In genomic region chr3:183949690-183950089, GRCh38 we compare ENCODE assay signal across 37 cellular contexts.
"Had no signal": no experiment of that assay in that cellular context is flagged by ENCODE, and none has a peak within 500 bp of the region (broad histone marks: within the 10 kb centered on the region; RNA-seq: fewer than 3 reads in every experiment).

No MANE protein-coding gene starts in this region.

- H3K4me1 ChIP-seq: ascending aorta had no signal

- H3K27ac Mint-ChIP-seq: activated CD4-positive, alpha-beta memory T cell treated with anti-CD3 and anti-CD28 coated beads, Interleukin-2, amount 10 ng/mL, durations not matched to agents 7 days and 5 days; activated CD4-positive, alpha-beta T cell treated with anti-CD3 and anti-CD28 coated beads for 36 hours; activated CD4-positive, alpha-beta T cell treated with anti-CD3 and anti-CD28 coated beads, Interleukin-2, amount 10 ng/mL, durations not matched to agents 7 days and 5 days; activated CD8-positive, alpha-beta memory T cell treated with anti-CD3 and anti-CD28 coated beads, Interleukin-2, amount 10 ng/mL, durations not matched to agents 7 days and 5 days; activated CD8-positive, alpha-beta T cell treated with anti-CD3 and anti-CD28 coated beads, Interleukin-2, amount 10 ng/mL, durations not matched to agents 7 days and 5 days; activated naive CD4-positive, alpha-beta T cell treated with anti-CD3 and anti-CD28 coated beads, Interleukin-2, amount 10 ng/mL, durations not matched to agents 7 days and 5 days; activated naive CD4-positive, alpha-beta T cell treated with anti-CD3 and anti-CD28 coated beads, Interleukin-2, amount 50 U/mL, for 24 hours; activated naive CD8-positive, alpha-beta T cell; activated naive CD8-positive, alpha-beta T cell treated with anti-CD3 and anti-CD28 coated beads, Interleukin-2, amount 10 ng/mL, durations not matched to agents 7 days and 5 days; activated naive CD8-positive, alpha-beta T cell treated with anti-CD3 and anti-CD28 coated beads, Interleukin-2, amount 50 U/mL, for 24 hours; activated T-cell treated with anti-CD3 and anti-CD28 coated beads, Interleukin-2, amount 50 U/mL, for 24 hours; activated T-helper 2 cell treated with anti-CD3 and anti-CD28 coated beads, Interferon-gamma antibody, Interleukin-2, Interleukin-4, amounts not matched to agents 10 μg/mL and 5 μg/mL and 100 μg/mL, durations not matched to agents 14 hours and 24 hours and 36 hours; brain; T-helper 1 cell treated with Interleukin-12 subunit alpha and Interleukin-12 subunit beta and Interleukin-4 antibody, amounts not matched to agents 30 μg/mL and 1 μg/mL, for 36 hours; T-helper 2 cell treated with Interferon-gamma antibody and Interleukin-4, amounts not matched to agents 5 μg/mL and 100 μg/mL, for 36 hours; WTC11 had no signal

- H3K27me3 ChIP-seq: ascending aorta, cardiac muscle cell had no signal

- H3K27me3 Mint-ChIP-seq: activated CD4-positive, alpha-beta memory T cell treated with anti-CD3 and anti-CD28 coated beads, Interleukin-2, amount 10 ng/mL, durations not matched to agents 7 days and 5 days; activated CD4-positive, alpha-beta T cell treated with anti-CD3 and anti-CD28 coated beads for 36 hours; activated CD4-positive, alpha-beta T cell treated with anti-CD3 and anti-CD28 coated beads, Interleukin-2, amount 10 ng/mL, durations not matched to agents 7 days and 5 days; activated CD8-positive, alpha-beta memory T cell treated with anti-CD3 and anti-CD28 coated beads, Interleukin-2, amount 10 ng/mL, durations not matched to agents 7 days and 5 days; activated naive CD4-positive, alpha-beta T cell treated with anti-CD3 and anti-CD28 coated beads, Interleukin-2, amount 10 ng/mL, durations not matched to agents 7 days and 5 days; activated naive CD4-positive, alpha-beta T cell treated with anti-CD3 and anti-CD28 coated beads, Interleukin-2, amount 50 U/mL, for 24 hours; activated naive CD8-positive, alpha-beta T cell; activated naive CD8-positive, alpha-beta T cell treated with anti-CD3 and anti-CD28 coated beads, Interleukin-2, amount 10 ng/mL, durations not matched to agents 7 days and 5 days; activated naive CD8-positive, alpha-beta T cell treated with anti-CD3 and anti-CD28 coated beads, Interleukin-2, amount 50 U/mL, for 24 hours; activated T-cell treated with anti-CD3 and anti-CD28 coated beads, Interleukin-2, amount 50 U/mL, for 24 hours; brain; central memory CD8-positive, alpha-beta T cell had no signal

- H3K27ac ChIP-seq: ascending aorta, cardiac muscle cell, WERI-Rb-1 had no signal

- H3K9me3 Mint-ChIP-seq: activated CD4-positive, alpha-beta memory T cell treated with anti-CD3 and anti-CD28 coated beads, Interleukin-2, amount 10 ng/mL, durations not matched to agents 7 days and 5 days; activated CD4-positive, alpha-beta T cell treated with anti-CD3 and anti-CD28 coated beads, Interleukin-2, amount 10 ng/mL, durations not matched to agents 7 days and 5 days; activated naive CD4-positive, alpha-beta T cell treated with anti-CD3 and anti-CD28 coated beads, Interleukin-2, amount 10 ng/mL, durations not matched to agents 7 days and 5 days; activated naive CD4-positive, alpha-beta T cell treated with anti-CD3 and anti-CD28 coated beads, Interleukin-2, amount 50 U/mL, for 24 hours; activated naive CD8-positive, alpha-beta T cell treated with anti-CD3 and anti-CD28 coated beads, Interleukin-2, amount 10 ng/mL, durations not matched to agents 7 days and 5 days; activated naive CD8-positive, alpha-beta T cell treated with anti-CD3 and anti-CD28 coated beads, Interleukin-2, amount 50 U/mL, for 24 hours; activated T-cell treated with anti-CD3 and anti-CD28 coated beads, Interleukin-2, amount 50 U/mL, for 24 hours; activated T-helper 2 cell treated with anti-CD3 and anti-CD28 coated beads, Interferon-gamma antibody, Interleukin-2, Interleukin-4, amounts not matched to agents 10 μg/mL and 5 μg/mL and 100 μg/mL, durations not matched to agents 14 hours and 24 hours and 36 hours; brain; central memory CD8-positive, alpha-beta T cell; T-helper 1 cell treated with Interleukin-12 subunit alpha and Interleukin-12 subunit beta and Interleukin-4 antibody, amounts not matched to agents 30 μg/mL and 1 μg/mL, for 36 hours; T-helper 2 cell treated with Interferon-gamma antibody and Interleukin-4, amounts not matched to agents 5 μg/mL and 100 μg/mL, for 36 hours; WTC11 had no signal

- H3K4me1 Mint-ChIP-seq: activated CD4-positive, alpha-beta memory T cell treated with anti-CD3 and anti-CD28 coated beads, Interleukin-2, amount 10 ng/mL, durations not matched to agents 7 days and 5 days; activated CD4-positive, alpha-beta T cell treated with anti-CD3 and anti-CD28 coated beads for 36 hours; activated CD4-positive, alpha-beta T cell treated with anti-CD3 and anti-CD28 coated beads, Interleukin-2, amount 10 ng/mL, durations not matched to agents 7 days and 5 days; activated CD8-positive, alpha-beta memory T cell treated with anti-CD3 and anti-CD28 coated beads, Interleukin-2, amount 10 ng/mL, durations not matched to agents 7 days and 5 days; activated naive CD4-positive, alpha-beta T cell treated with anti-CD3 and anti-CD28 coated beads, Interleukin-2, amount 10 ng/mL, durations not matched to agents 7 days and 5 days; activated naive CD4-positive, alpha-beta T cell treated with anti-CD3 and anti-CD28 coated beads, Interleukin-2, amount 50 U/mL, for 24 hours; activated naive CD8-positive, alpha-beta T cell treated with anti-CD3 and anti-CD28 coated beads, Interleukin-2, amount 10 ng/mL, durations not matched to agents 7 days and 5 days; activated naive CD8-positive, alpha-beta T cell treated with anti-CD3 and anti-CD28 coated beads, Interleukin-2, amount 50 U/mL, for 24 hours; brain; central memory CD8-positive, alpha-beta T cell had no signal

- H3K4me3 ChIP-seq: ascending aorta, cardiac muscle cell had no signal

- H3K4me3 Mint-ChIP-seq: activated CD4-positive, alpha-beta memory T cell treated with anti-CD3 and anti-CD28 coated beads, Interleukin-2, amount 10 ng/mL, durations not matched to agents 7 days and 5 days; activated CD4-positive, alpha-beta T cell treated with anti-CD3 and anti-CD28 coated beads for 36 hours; activated CD4-positive, alpha-beta T cell treated with anti-CD3 and anti-CD28 coated beads, Interleukin-2, amount 10 ng/mL, durations not matched to agents 7 days and 5 days; activated CD8-positive, alpha-beta memory T cell treated with anti-CD3 and anti-CD28 coated beads, Interleukin-2, amount 10 ng/mL, durations not matched to agents 7 days and 5 days; activated CD8-positive, alpha-beta T cell treated with anti-CD3 and anti-CD28 coated beads, Interleukin-2, amount 10 ng/mL, durations not matched to agents 7 days and 5 days; activated naive CD4-positive, alpha-beta T cell treated with anti-CD3 and anti-CD28 coated beads, Interleukin-2, amount 10 ng/mL, durations not matched to agents 7 days and 5 days; activated naive CD4-positive, alpha-beta T cell treated with anti-CD3 and anti-CD28 coated beads, Interleukin-2, amount 50 U/mL, for 24 hours; activated naive CD8-positive, alpha-beta T cell; activated naive CD8-positive, alpha-beta T cell treated with anti-CD3 and anti-CD28 coated beads, Interleukin-2, amount 10 ng/mL, durations not matched to agents 7 days and 5 days; activated naive CD8-positive, alpha-beta T cell treated with anti-CD3 and anti-CD28 coated beads, Interleukin-2, amount 50 U/mL, for 24 hours; activated T-cell treated with anti-CD3 and anti-CD28 coated beads, Interleukin-2, amount 50 U/mL, for 24 hours; brain; central memory CD8-positive, alpha-beta T cell; T-helper 1 cell treated with Interleukin-12 subunit alpha and Interleukin-12 subunit beta and Interleukin-4 antibody, amounts not matched to agents 30 μg/mL and 1 μg/mL, for 36 hours; T-helper 2 cell treated with Interferon-gamma antibody and Interleukin-4, amounts not matched to agents 5 μg/mL and 100 μg/mL, for 36 hours; WTC11 had no signal

- ATAC-seq: activated CD4-positive, alpha-beta T cell treated with anti-CD3 and anti-CD28 coated beads for 36 hours; activated CD4-positive, CD25-positive, alpha-beta regulatory T cell treated with anti-CD3 and anti-CD28 coated beads, Interleukin-2, amount 50 U/mL, for 24 hours; activated CD8-positive, alpha-beta memory T cell treated with anti-CD3 and anti-CD28 coated beads, Interleukin-2, amount 10 ng/mL, durations not matched to agents 7 days and 5 days; activated CD8-positive, alpha-beta T cell treated with anti-CD3 and anti-CD28 coated beads, Interleukin-2, amount 10 ng/mL, durations not matched to agents 7 days and 5 days; activated naive CD8-positive, alpha-beta T cell treated with anti-CD3 and anti-CD28 coated beads, Interleukin-2, amount 50 U/mL, for 24 hours; WTC11 had no signal

- DNase-seq: activated CD4-positive, alpha-beta memory T cell treated with anti-CD3 and anti-CD28 coated beads, Interleukin-2, amount 10 ng/mL, durations not matched to agents 7 days and 5 days; activated CD4-positive, alpha-beta T cell treated with anti-CD3 and anti-CD28 coated beads for 1 hour; activated CD4-positive, alpha-beta T cell treated with anti-CD3 and anti-CD28 coated beads for 36 hours; activated CD4-positive, alpha-beta T cell treated with anti-CD3 and anti-CD28 coated beads for 48 hours; activated CD4-positive, alpha-beta T cell treated with anti-CD3 and anti-CD28 coated beads, Interleukin-2, amount 10 ng/mL, durations not matched to agents 7 days and 5 days; activated CD4-positive, alpha-beta T cell treated with anti-CD3 and anti-CD28 coated beads, Interleukin-2, amount 50 U/mL, for 48 hours; activated CD4-positive, CD25-positive, alpha-beta regulatory T cell; activated CD8-positive, alpha-beta memory T cell treated with anti-CD3 and anti-CD28 coated beads for 24 hours; activated CD8-positive, alpha-beta memory T cell treated with anti-CD3 and anti-CD28 coated beads, Interleukin-2, amount 10 ng/mL, durations not matched to agents 7 days and 5 days; activated CD8-positive, alpha-beta memory T cell treated with anti-CD3 and anti-CD28 coated beads, Interleukin-2, amount 50 U/mL, for 48 hours; activated CD8-positive, alpha-beta T cell treated with anti-CD3 and anti-CD28 coated beads, Interleukin-2, amount 10 ng/mL, durations not matched to agents 7 days and 5 days; activated effector memory CD4-positive, alpha-beta T cell treated with Interleukin-2 at 50 U/mL for 16 hours; activated gamma-delta T cell; activated naive CD4-positive, alpha-beta T cell treated with anti-CD3 and anti-CD28 coated beads, Interleukin-2, amount 10 ng/mL, durations not matched to agents 7 days and 5 days; activated naive CD4-positive, alpha-beta T cell treated with Interleukin-2 at 50 U/mL for 16 hours; activated naive CD8-positive, alpha-beta T cell treated with anti-CD3 and anti-CD28 coated beads, Interleukin-2, amount 10 ng/mL, durations not matched to agents 7 days and 5 days; activated naive CD8-positive, alpha-beta T cell treated with anti-CD3 and anti-CD28 coated beads, Interleukin-2, amount 50 U/mL, for 24 hours; activated T-cell treated with anti-CD3 and anti-CD28 coated beads, Interleukin-2, amount 50 U/mL, for 24 hours; activated T-cell treated with anti-CD3 and anti-CD28 coated beads, Interleukin-2, amount 50 U/mL, for 48 hours; amygdala; anterior cingulate cortex; caudate nucleus; cerebellar nuclear complex; T-helper 2 cell; T-helper 9 cell; WERI-Rb-1 had no signal

- H3K9me3 ChIP-seq: ascending aorta had no signal
